18 cellular contexts compared by ENCODE assay signal in genomic region chr11:116991491-116991890, GRCh38.
A peak's percentile ranks its signal among the peaks of the same experiment; 100 is the strongest.
DNase-seq lines count a peak whose midpoint lies in the region; ATAC-seq and TF ChIP-seq lines count a peak whose summit lies in the region.
"Had no signal": no experiment of that assay in that cellular context is flagged by ENCODE, and none has a peak within 500 bp of the region (broad histone marks: within the 10 kb centered on the region; RNA-seq: fewer than 3 reads in every experiment).

No MANE protein-coding gene starts in this region.

- no peaks in the 10 kb centered on the region for H3K9me3 Mint-ChIP-seq in CD4-positive, CD25-positive, alpha-beta regulatory T cell
- H3K9me3 Mint-ChIP-seq in CD8-positive, alpha-beta memory T cell: no peaks in the 10 kb centered on the region
- H3K9me3 Mint-ChIP-seq in nephron progenitor cell: no peaks in the 10 kb centered on the region

- H3K36me3 Mint-ChIP-seq in CD4-positive, CD25-positive, alpha-beta regulatory T cell: peaks cover 3% of the 10 kb centered on the region
- H3K36me3 Mint-ChIP-seq in CD8-positive, alpha-beta memory T cell: peaks cover 0 to 7% (median 1%) of the 10 kb centered on the region in 3 donors
- no peaks in the 10 kb centered on the region for H3K36me3 Mint-ChIP-seq in nephron progenitor cell (ENCODE audit: low read depth)

- POLR2A ChIA-PET in CD8-positive, alpha-beta memory T cell (lab: Charles Lee): no interaction called here

- no peaks in the 10 kb centered on the region for H3K27me3 ChIP-seq in CD4-positive, CD25-positive, alpha-beta regulatory T cell (ENCODE audit: control insufficient read depth, insufficient read depth, low read length)
- no peaks in the 10 kb centered on the region for H3K27me3 ChIP-seq in CD8-positive, alpha-beta memory T cell (ENCODE audit: insufficient read depth, low read length, poor library complexity, severe bottlenecking)
- H3K27me3 ChIP-seq in dorsolateral prefrontal cortex: no peaks in the 10 kb centered on the region
- H3K27me3 ChIP-seq: MG63 had no signal

- intact Hi-C loops in dorsolateral prefrontal cortex (cut with DNase I): no loop called here

- H3K27me3 Mint-ChIP-seq in CD4-positive, CD25-positive, alpha-beta regulatory T cell: no peaks in the 10 kb centered on the region
- H3K27me3 Mint-ChIP-seq in CD8-positive, alpha-beta memory T cell: no peaks in the 10 kb centered on the region
- peaks cover 3% of the 10 kb centered on the region for H3K27me3 Mint-ChIP-seq in nephron progenitor cell (ENCODE audit: low read depth, poor library complexity)

- H3K27ac ChIP-seq in CD4-positive, CD25-positive, alpha-beta regulatory T cell (ENCODE audit: insufficient read depth, low read length, poor library complexity, severe bottlenecking): no peak overlapping the region
- H3K27ac ChIP-seq in CD8-positive, alpha-beta memory T cell (ENCODE audit: low read depth, low read length): no peak overlapping the region
- H3K27ac ChIP-seq in dorsolateral prefrontal cortex: peak overlapping the region in 42 of 59 donors; percentile 13 to 96 (median 82)
- H3K27ac ChIP-seq: PC-9, RWPE1 had no signal

- H3K36me3 ChIP-seq in CD4-positive, CD25-positive, alpha-beta regulatory T cell (ENCODE audit: control insufficient read depth, insufficient read depth, low read length): no peaks in the 10 kb centered on the region
- H3K36me3 ChIP-seq in CD8-positive, alpha-beta memory T cell (ENCODE audit: insufficient read depth, low read length): no peaks in the 10 kb centered on the region
- H3K36me3 ChIP-seq: MG63 had no signal

- no peaks in the 10 kb centered on the region for H3K9me3 ChIP-seq in CD4-positive, CD25-positive, alpha-beta regulatory T cell (ENCODE audit: control insufficient read depth in 2 of 2, low read length in 2 of 2)
- H3K9me3 ChIP-seq in CD8-positive, alpha-beta memory T cell (ENCODE audit: low read length): no peaks in the 10 kb centered on the region
- H3K9me3 ChIP-seq: MG63 had no signal

- H3K4me3 ChIP-seq in CD4-positive, CD25-positive, alpha-beta regulatory T cell (ENCODE audit: low read depth, low read length): no peak overlapping the region
- no peak overlapping the region for H3K4me3 ChIP-seq in CD8-positive, alpha-beta memory T cell (ENCODE audit: low read length)
- H3K4me3 ChIP-seq in dorsolateral prefrontal cortex: no peak overlapping the region
- H3K4me3 ChIP-seq in foreskin fibroblast (ENCODE audit: low read depth in 1 of 2, low read length in 2 of 2): no peak overlapping the region
- H3K4me3 ChIP-seq: MG63, PC-9 had no signal

- no peak overlapping the region for H3K4me3 Mint-ChIP-seq in CD4-positive, CD25-positive, alpha-beta regulatory T cell
- no peak overlapping the region for H3K4me3 Mint-ChIP-seq in CD8-positive, alpha-beta memory T cell
- H3K4me3 Mint-ChIP-seq in nephron progenitor cell: no peak overlapping the region

- H3K4me1 ChIP-seq in CD4-positive, CD25-positive, alpha-beta regulatory T cell (ENCODE audit: control insufficient read depth, insufficient read depth, low read length, poor library complexity, severe bottlenecking): peaks cover 19% of the 10 kb centered on the region
- H3K4me1 ChIP-seq in CD8-positive, alpha-beta memory T cell (ENCODE audit: insufficient read depth, low read length): peaks cover 36% of the 10 kb centered on the region

- no peak for DNase-seq in CD4-positive, CD25-positive, alpha-beta regulatory T cell
- DNase-seq in CD8-positive, alpha-beta memory T cell: no peak
- DNase-seq in dorsolateral prefrontal cortex (no peak), nephron progenitor cell (no peak), foreskin fibroblast (no peak), SW480 (ENCODE audit: low spot score) (no peak)
- no peak for DNase-seq in activated CD8-positive, alpha-beta memory T cell treated with anti-CD3 and anti-CD28 coated beads, Interleukin-2, amount 50 U/mL, for 48 hours
- DNase-seq: AML-193, Kasumi-1, MG63, NCI-H1048, NCI-H1436, NCI-H1930, NCI-H345, NCI-H524 treated with DMSO at 0.1 percent for 48 hours, PC-9, SIG-M5 had no signal

- TF ChIP-seq CTCF in dorsolateral prefrontal cortex (IDR thresholded peaks at IDR 0.05 in 54 of 56, conservative IDR thresholded peaks at IDR 0.05 in 2 of 56; ENCODE audit: low read depth in 1 of 56, partially characterized antibody in 56 of 56) (no peak), nephron progenitor cell (IDR thresholded peaks at IDR 0.05) (no peak), foreskin fibroblast (IDR thresholded peaks at IDR 0.05; ENCODE audit: low read depth, low read length) (no peak)

- peaks cover 56 to 67% (median 61%) of the 10 kb centered on the region in 4 donors for H3K4me1 Mint-ChIP-seq in CD4-positive, CD25-positive, alpha-beta regulatory T cell
- peaks cover 70 to 83% (median 79%) of the 10 kb centered on the region in 3 donors for H3K4me1 Mint-ChIP-seq in CD8-positive, alpha-beta memory T cell
- H3K4me1 Mint-ChIP-seq in nephron progenitor cell: peaks cover 46% of the 10 kb centered on the region

- CTCF ChIA-PET in CD8-positive, alpha-beta memory T cell (lab: Charles Lee): interaction anchor here (1.6 kb wide), 1 partner anchor 115 kb away, joined by 3 read pairs; no protein-coding TSS in a partner anchor

- ATAC-seq in CD4-positive, CD25-positive, alpha-beta regulatory T cell (ENCODE audit: low read depth in 2 of 2): no peak

- peak overlapping the region in 2 of 3 donors; percentile 15 to 36 for H3K27ac Mint-ChIP-seq in CD4-positive, CD25-positive, alpha-beta regulatory T cell
- H3K27ac Mint-ChIP-seq in CD8-positive, alpha-beta memory T cell: peak overlapping the region in 6 of 8 donors; percentile 24 to 89 (median 62)
- peak overlapping the region; percentile 14 for H3K27ac Mint-ChIP-seq in nephron progenitor cell

Comparison
In these comparisons a context has a peak if more than half of its experiments do, and no peak if none do; other contexts are left out.
1. H3K27ac ChIP-seq: peak in dorsolateral prefrontal cortex (42 of 59); none in CD4-positive, CD25-positive, alpha-beta regulatory T cell (single experiment) and CD8-positive, alpha-beta memory T cell (single experiment).
2. Peak in every context shown above with its lines, with median percentiles within 50 percentile points of each other: H3K27ac Mint-ChIP-seq.